ENCODE assay signal across 19 cellular contexts in genomic region chr5:37212096-37212495, GRCh38.
"Had no signal": no experiment of that assay in that cellular context is flagged by ENCODE, and none has a peak within 500 bp of the region (broad histone marks: within the 10 kb centered on the region; RNA-seq: fewer than 3 reads in every experiment).

No MANE protein-coding gene starts in this region.

- H3K9me3 ChIP-seq: esophagus muscularis mucosa, psoas muscle, spleen, suprapubic skin had no signal

- H3K4me3 ChIP-seq: dorsolateral prefrontal cortex, esophagus muscularis mucosa, psoas muscle, spleen, suprapubic skin had no signal

- H3K27me3 ChIP-seq: dorsolateral prefrontal cortex, esophagus muscularis mucosa, foreskin keratinocyte, spleen, suprapubic skin had no signal

- H3K27ac ChIP-seq: dorsolateral prefrontal cortex, esophagus muscularis mucosa, foreskin keratinocyte, psoas muscle, spleen, suprapubic skin had no signal

- H3K4me1 ChIP-seq: esophagus muscularis mucosa, foreskin keratinocyte, psoas muscle, suprapubic skin had no signal

- ATAC-seq: activated CD4-positive, CD25-positive, alpha-beta regulatory T cell treated with anti-CD3 and anti-CD28 coated beads, Interleukin-2, amount 50 U/mL, for 24 hours; activated T-cell treated with anti-CD3 and anti-CD28 coated beads, Interleukin-2, amount 50 U/mL, for 72 hours; foreskin keratinocyte; psoas muscle; sciatic nerve had no signal

- FAIRE-seq: astrocyte, endometrium, islet of Langerhans, TTC549 had no signal

- DNase-seq: activated CD4-positive, alpha-beta T cell treated with anti-CD3 and anti-CD28 coated beads, Interleukin-2, amount 50 U/mL, for 48 hours; activated naive CD8-positive, alpha-beta T cell treated with anti-CD3 and anti-CD28 coated beads, Interleukin-2, amount 10 ng/mL, durations not matched to agents 7 days and 5 days; activated T-cell treated with anti-CD3 and anti-CD28 coated beads, Interleukin-2, amount 50 U/mL, for 72 hours; dorsolateral prefrontal cortex; foreskin keratinocyte; mammary epithelial cell; occipital lobe; psoas muscle; spleen; stimulated activated CD4-positive, alpha-beta T cell treated with anti-CD3 and anti-CD28 coated beads, Interleukin-1b, Interleukin-23, amount 100 ng/mL, for 48 hours; stimulated activated naive CD4-positive, alpha-beta T cell had no signal
